ENCODE assay signal across 18 cellular contexts in genomic region chr1:93775224-93775623, GRCh38.
DNase-seq lines count a peak whose midpoint lies in the region; ATAC-seq, FAIRE-seq and TF ChIP-seq lines count a peak whose summit lies in the region.
"Had no signal": no experiment of that assay in that cellular context is flagged by ENCODE, and none has a peak within 500 bp of the region (broad histone marks: within the 10 kb centered on the region; RNA-seq: fewer than 3 reads in every experiment).

No MANE protein-coding gene starts in this region.

- TF ChIP-seq CTCF in bronchial epithelial cell (IDR thresholded peaks at IDR 0.05; ENCODE audit: insufficient read depth, low read length, severe bottlenecking) (no peak), smooth muscle cell (IDR thresholded peaks at IDR 0.05; ENCODE audit: borderline replicate concordance, insufficient read depth, poor library complexity, severe bottlenecking) (no peak), glutamatergic neuron (IDR thresholded peaks at IDR 0.05; ENCODE audit: partially characterized antibody, unreplicated experiment) (no peak)

- H3K4me1 Mint-ChIP-seq in glutamatergic neuron (ENCODE audit: low read depth, unreplicated experiment), result peaks cover 1% of the 10 kb centered on the region

- H3K27me3 ChIP-seq in bronchial epithelial cell (ENCODE audit: control insufficient read depth, insufficient read depth, low read length), result no peaks in the 10 kb centered on the region
- no peaks in the 10 kb centered on the region for H3K27me3 ChIP-seq in smooth muscle cell (ENCODE audit: low read depth)
- H3K27me3 ChIP-seq: right atrium auricular region, suprapubic skin had no signal

- no peaks in the 10 kb centered on the region for H3F3A ChIP-seq in smooth muscle cell (ENCODE audit: low read depth)

- H3K9me3 Mint-ChIP-seq in glutamatergic neuron (ENCODE audit: unreplicated experiment), result no peaks in the 10 kb centered on the region
- H3K9me3 Mint-ChIP-seq: activated T-helper 2 cell treated with anti-CD3 and anti-CD28 coated beads, Interferon-gamma antibody, Interleukin-2, Interleukin-4, amounts not matched to agents 10 μg/mL and 5 μg/mL and 100 μg/mL, durations not matched to agents 14 hours and 24 hours and 36 hours; T-helper 1 cell treated with Interleukin-12 subunit alpha and Interleukin-12 subunit beta and Interleukin-4 antibody, amounts not matched to agents 30 μg/mL and 1 μg/mL, for 36 hours had no signal

- H3K27ac Mint-ChIP-seq in glutamatergic neuron (ENCODE audit: unreplicated experiment), result no peak overlapping the region
- H3K27ac Mint-ChIP-seq: activated T-helper 2 cell treated with anti-CD3 and anti-CD28 coated beads, Interferon-gamma antibody, Interleukin-2, Interleukin-4, amounts not matched to agents 10 μg/mL and 5 μg/mL and 100 μg/mL, durations not matched to agents 14 hours and 24 hours and 36 hours; T-helper 1 cell treated with Interleukin-12 subunit alpha and Interleukin-12 subunit beta and Interleukin-4 antibody, amounts not matched to agents 30 μg/mL and 1 μg/mL, for 36 hours had no signal

- H3K9me3 ChIP-seq in smooth muscle cell (replicated peaks; ENCODE audit: low read depth), result no peaks in the 10 kb centered on the region
- H3K9me3 ChIP-seq: right atrium auricular region, suprapubic skin had no signal

- H3K4me3 ChIP-seq in bronchial epithelial cell (ENCODE audit: low read depth, low read length) (peak overlapping the region; percentile 19), smooth muscle cell (no peak overlapping the region)
- H3K4me3 ChIP-seq: right atrium auricular region, suprapubic skin had no signal

- H3K79me2 ChIP-seq in smooth muscle cell (ENCODE audit: low read depth), result no peaks in the 10 kb centered on the region

- no peak overlapping the region for H2AFZ ChIP-seq in smooth muscle cell (ENCODE audit: low read depth)

- H3K36me3 ChIP-seq in bronchial epithelial cell (ENCODE audit: control insufficient read depth, insufficient read depth, low read length) (no peaks in the 10 kb centered on the region), smooth muscle cell (ENCODE audit: low read depth) (no peaks in the 10 kb centered on the region)
- H3K36me3 ChIP-seq: right atrium auricular region, suprapubic skin had no signal

- no peaks in the 10 kb centered on the region for H3K36me3 Mint-ChIP-seq in glutamatergic neuron (ENCODE audit: unreplicated experiment)

- no peak overlapping the region for H3K4me3 Mint-ChIP-seq in glutamatergic neuron (ENCODE audit: unreplicated experiment)
- H3K4me3 Mint-ChIP-seq: neural crest cell; T-helper 1 cell treated with Interleukin-12 subunit alpha and Interleukin-12 subunit beta and Interleukin-4 antibody, amounts not matched to agents 30 μg/mL and 1 μg/mL, for 36 hours had no signal

- DNase-seq in NCI-H1417 (lab: John Stamatoyannopoulos, UW), result peak in 2 of 3 experiments; percentile 39 to 93
- no peak for DNase-seq in NCI-H1417 treated with DMSO at 0.1 percent for 48 hours (lab: John Stamatoyannopoulos, UW)
- DNase-seq in NCI-H2029 (lab: John Stamatoyannopoulos, UW), result peak; percentile 76
- peak; percentile 85 for DNase-seq in bronchial epithelial cell (ENCODE audit: low read depth)
- no peak for DNase-seq in smooth muscle cell (lab: John Stamatoyannopoulos, UW; ENCODE audit: unreplicated experiment)
- DNase-seq in glutamatergic neuron, result no peak
- no peak for DNase-seq in SKM-1 treated with dmso at 0.1 percent for 144 hours (lab: John Stamatoyannopoulos, UW; ENCODE audit: unreplicated experiment)
- DNase-seq: cerebellar nuclear complex; NCI-H1048; NCI-H526 treated with DMSO at 0.1 percent for 48 hours; stimulated activated CD4-positive, alpha-beta T cell treated with anti-CD3 and anti-CD28 coated beads, Interleukin-2, amount 100 ng/mL, for 24 hours had no signal

- peaks cover 9% of the 10 kb centered on the region for H3K4me1 ChIP-seq in smooth muscle cell (ENCODE audit: low read depth)
- H3K4me1 ChIP-seq: suprapubic skin had no signal

- H3K27me3 Mint-ChIP-seq in glutamatergic neuron (ENCODE audit: unreplicated experiment), result peaks cover 2% of the 10 kb centered on the region

- no peaks in the 10 kb centered on the region for H4K20me1 ChIP-seq in smooth muscle cell (ENCODE audit: low read depth)

- WGBS in smooth muscle cell (ENCODE audit: low lambda C conversion rate), result 80% methylated on average over 6 of the region's 6 CpGs

- H3K4me2 ChIP-seq in smooth muscle cell, result peak overlapping the region; percentile 61

- FAIRE-seq in bronchial epithelial cell (lab: Jason Lieb, UNC), result no peak

- ATAC-seq in HG03571 (IDR thresholded peaks at IDR 0.05; ENCODE audit: unreplicated experiment), result no peak

- peak overlapping the region; percentile 25 for H3K27ac ChIP-seq in smooth muscle cell (ENCODE audit: low read depth)
- H3K27ac ChIP-seq: C4-2B, right atrium auricular region, suprapubic skin had no signal

- no peak overlapping the region for H3K9ac ChIP-seq in smooth muscle cell (ENCODE audit: low read depth)

Comparison
In these comparisons a context has a peak if more than half of its experiments do, and no peak if none do; other contexts are left out.
1. DNase-seq: peak in NCI-H1417 (2 of 3), NCI-H2029 (single experiment) and bronchial epithelial cell (single experiment); none in NCI-H1417 treated with DMSO at 0.1 percent for 48 hours (single experiment), smooth muscle cell (single experiment), glutamatergic neuron (single experiment) and SKM-1 treated with dmso at 0.1 percent for 144 hours (single experiment).